ENCODE assay signal across 25 cellular contexts in the genomic region with DNA sequence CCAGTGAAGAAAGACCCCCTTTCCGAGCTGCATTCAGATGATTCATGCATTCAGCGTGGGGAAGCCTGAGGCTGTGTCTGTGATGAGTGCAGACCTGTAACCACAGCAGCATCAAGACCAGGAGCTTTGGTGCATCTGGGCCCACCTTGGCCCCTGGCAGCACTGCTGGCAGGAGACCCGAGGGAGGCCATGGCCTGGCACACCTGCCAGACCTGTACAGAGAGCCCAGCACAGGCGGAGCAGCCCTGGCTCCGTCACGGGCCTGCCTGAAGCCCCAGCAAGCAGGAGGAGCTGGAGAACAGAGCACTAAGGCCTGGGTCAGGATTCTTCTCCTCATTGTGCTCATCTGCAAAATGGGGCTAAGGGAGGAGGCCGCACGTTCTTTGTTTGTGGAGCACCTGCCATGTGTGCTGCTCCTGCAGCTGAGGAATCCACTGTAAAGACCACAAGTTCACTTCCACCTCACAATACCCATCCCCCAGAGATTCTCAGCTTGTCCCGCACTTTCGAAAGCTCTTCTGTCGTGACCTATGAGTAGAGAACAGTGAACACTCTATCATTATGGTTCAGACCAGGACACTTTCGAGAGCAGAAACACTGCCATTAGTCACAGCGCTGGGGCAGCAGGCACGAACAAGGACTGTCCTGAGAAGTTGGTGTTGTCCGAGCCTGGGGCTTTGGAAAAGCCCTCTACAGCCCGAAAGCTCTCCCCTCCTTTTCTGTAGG.
"Had no signal": no experiment of that assay in that cellular context is flagged by ENCODE, and none has a peak within 500 bp of the region (broad histone marks: within the 10 kb centered on the region; RNA-seq: fewer than 3 reads in every experiment).

No MANE protein-coding gene starts in this region.

- H3K27me3 ChIP-seq: hepatocyte, left lung, neutrophil, right atrium auricular region, suprapubic skin, tibial nerve, uterus had no signal

- H3K4me1 ChIP-seq: heart left ventricle, left lung, right atrium auricular region, suprapubic skin, tibial nerve, uterus had no signal

- H3K4me3 ChIP-seq: heart left ventricle, hepatocyte, left lung, lung, right atrium auricular region, skin epidermis, suprapubic skin, thoracic aorta, tibial nerve, uterus had no signal

- H3K36me3 ChIP-seq: heart left ventricle, left lung, neutrophil, right atrium auricular region, suprapubic skin, thoracic aorta, tibial nerve, uterus had no signal

- H3K4me1 Mint-ChIP-seq: mesothelial cell of epicardium had no signal

- DNase-seq: kidney; left colon; left lung; mesendoderm; naive thymus-derived CD4-positive, alpha-beta T cell; occipital lobe; stimulated activated CD4-positive, alpha-beta T cell treated with anti-CD3 and anti-CD28 coated beads, Interleukin-4, amount 100 ng/mL, for 24 hours; stimulated activated naive CD4-positive, alpha-beta T cell; uterus had no signal

- ATAC-seq: heart left ventricle; left colon; naive thymus-derived CD4-positive, alpha-beta T cell; natural killer cell treated with Interleukin-12 subunit alpha and Interleukin-12 subunit beta and Interleukin-15 and Interleukin-18, amount 100 ng/mL, for 72 hours; sciatic nerve; stimulated activated effector memory CD8-positive, alpha-beta T cell treated with anti-CD3 and anti-CD28 coated beads, Interleukin-12 subunit alpha, Interleukin-12 subunit beta, amount 100 ng/mL, for 72 hours had no signal

- H2AFZ ChIP-seq: hepatocyte had no signal

- H3K27me3 Mint-ChIP-seq: natural killer cell treated with Interleukin-12 subunit alpha and Interleukin-12 subunit beta and Interleukin-15 and Interleukin-18, amount 100 ng/mL, for 72 hours; progenitor cell of endocrine pancreas; stimulated activated naive CD8-positive, alpha-beta T cell treated with anti-CD3 and anti-CD28 coated beads, Interleukin-15, Interleukin-2, amounts not matched to agents 100 ng/mL and 50 ng/mL, for 24 hours had no signal

- H3K9me3 Mint-ChIP-seq: mesothelial cell of epicardium; naive thymus-derived CD4-positive, alpha-beta T cell; natural killer cell treated with Interleukin-12 subunit alpha and Interleukin-12 subunit beta and Interleukin-15 and Interleukin-18, amount 100 ng/mL, for 72 hours; stimulated activated effector memory CD8-positive, alpha-beta T cell treated with anti-CD3 and anti-CD28 coated beads, Interleukin-12 subunit alpha, Interleukin-12 subunit beta, amount 100 ng/mL, for 72 hours; stimulated activated naive CD8-positive, alpha-beta T cell treated with anti-CD3 and anti-CD28 coated beads, Interleukin-15, Interleukin-2, amounts not matched to agents 100 ng/mL and 50 ng/mL, for 24 hours; type B pancreatic cell had no signal

- H3K27ac ChIP-seq: heart left ventricle, hepatocyte, left lung, neutrophil, right atrium auricular region, skin epidermis, suprapubic skin, thoracic aorta, tibial nerve, uterus had no signal

- H3K79me2 ChIP-seq: hepatocyte had no signal

- H3K9me3 ChIP-seq: heart left ventricle, left lung, neutrophil, right atrium auricular region, suprapubic skin, thoracic aorta, tibial nerve, uterus had no signal

- H3K36me3 Mint-ChIP-seq: mesothelial cell of epicardium; naive thymus-derived CD4-positive, alpha-beta T cell; natural killer cell treated with Interleukin-12 subunit alpha and Interleukin-12 subunit beta and Interleukin-15 and Interleukin-18, amount 100 ng/mL, for 72 hours; stimulated activated effector memory CD8-positive, alpha-beta T cell treated with anti-CD3 and anti-CD28 coated beads, Interleukin-12 subunit alpha, Interleukin-12 subunit beta, amount 100 ng/mL, for 72 hours; type B pancreatic cell had no signal

- H3K27ac Mint-ChIP-seq: mesothelial cell of epicardium; naive thymus-derived CD4-positive, alpha-beta T cell; natural killer cell treated with Interleukin-12 subunit alpha and Interleukin-12 subunit beta and Interleukin-15 and Interleukin-18, amount 100 ng/mL, for 72 hours; progenitor cell of endocrine pancreas; stimulated activated effector memory CD8-positive, alpha-beta T cell treated with anti-CD3 and anti-CD28 coated beads, Interleukin-12 subunit alpha, Interleukin-12 subunit beta, amount 100 ng/mL, for 72 hours; stimulated activated naive CD8-positive, alpha-beta T cell treated with anti-CD3 and anti-CD28 coated beads, Interleukin-15, Interleukin-2, amounts not matched to agents 100 ng/mL and 50 ng/mL, for 24 hours; type B pancreatic cell had no signal

- H3K4me2 ChIP-seq: hepatocyte had no signal

- H3K4me3 Mint-ChIP-seq: mesothelial cell of epicardium; naive thymus-derived CD4-positive, alpha-beta T cell; natural killer cell treated with Interleukin-12 subunit alpha and Interleukin-12 subunit beta and Interleukin-15 and Interleukin-18, amount 100 ng/mL, for 72 hours; stimulated activated effector memory CD8-positive, alpha-beta T cell treated with anti-CD3 and anti-CD28 coated beads, Interleukin-12 subunit alpha, Interleukin-12 subunit beta, amount 100 ng/mL, for 72 hours; stimulated activated naive CD8-positive, alpha-beta T cell treated with anti-CD3 and anti-CD28 coated beads, Interleukin-15, Interleukin-2, amounts not matched to agents 100 ng/mL and 50 ng/mL, for 24 hours; type B pancreatic cell had no signal
